In genomic region chr17:39229274-39229913, GRCh38 we compare ENCODE assay signal across 12 cellular contexts. TPM values are rescaled to one million over a fixed set of nuclear protein-coding genes. Genes with fewer than 3 reads are reported as not detected.
DNase-seq lines count a peak whose midpoint lies in the region; ATAC-seq and TF ChIP-seq lines count a peak whose summit lies in the region.
"Had no signal": no experiment of that assay in that cellular context is flagged by ENCODE, and none has a peak within 500 bp of the region (broad histone marks: within the 10 kb centered on the region; RNA-seq: fewer than 3 reads in every experiment).

No MANE protein-coding gene starts in this region.

- H3K36me3 ChIP-seq in HEK293 (ENCODE audit: control insufficient read depth in 2 of 2, insufficient read depth in 1 of 2, low read length in 2 of 2) = no peaks in the 10 kb centered on the region
- H3K36me3 ChIP-seq: spleen had no signal

- in situ Hi-C loops in ACHN (cut with HindIII; ENCODE audit: low pct_ligation_motif_present, low pct_unique_long_range_greater_than_20kb, low sequenced_read_pairs) = no loop called here

- H3K27ac Mint-ChIP-seq in stimulated activated effector memory CD8-positive, alpha-beta T cell treated with anti-CD3 and anti-CD28 coated beads, Interleukin-12 subunit alpha, Interleukin-12 subunit beta, amount 100 ng/mL, for 72 hours = no peak overlapping the region

- CTCF ChIA-PET in HEK293 (lab: Yijun Ruan, JAX) = interaction anchor here (0.7 to 20.9 kb wide), 4 partner anchors 11 to 385 kb away, joined by 4 to 733 read pairs (median 78); partner anchors contain the start of gene RPL19
- CTCF ChIA-PET in RWPE1 (lab: Yijun Ruan, JAX) = no interaction called here

- peak; percentile 68 for ATAC-seq in esophagus mucosa
- no peak for ATAC-seq in stimulated activated effector memory CD8-positive, alpha-beta T cell treated with anti-CD3 and anti-CD28 coated beads, Interleukin-12 subunit alpha, Interleukin-12 subunit beta, amount 100 ng/mL, for 72 hours
- ATAC-seq in GM18858 (IDR thresholded peaks at IDR 0.05; ENCODE audit: unreplicated experiment) = no peak
- ATAC-seq in stimulated activated naive CD8-positive, alpha-beta T cell treated with anti-CD3 and anti-CD28 coated beads, Interleukin-15, Interleukin-2, amounts not matched to agents 100 U/mL and 50 U/mL, for 24 hours = no peak
- ATAC-seq: left ventricle myocardium superior had no signal

- no peak for TF ChIP-seq CTCF in HEK293 (tag by site-specific recombination; IDR thresholded peaks at IDR 0.05)
- TF ChIP-seq CTCF in RWPE1 (conservative IDR thresholded peaks at IDR 0.05; ENCODE audit: low read depth) = no peak

- peaks cover 4% of the 10 kb centered on the region for H3K36me3 Mint-ChIP-seq in stimulated activated effector memory CD8-positive, alpha-beta T cell treated with anti-CD3 and anti-CD28 coated beads, Interleukin-12 subunit alpha, Interleukin-12 subunit beta, amount 100 ng/mL, for 72 hours

- peaks cover 26% of the 10 kb centered on the region for H3K4me1 Mint-ChIP-seq in stimulated activated effector memory CD8-positive, alpha-beta T cell treated with anti-CD3 and anti-CD28 coated beads, Interleukin-12 subunit alpha, Interleukin-12 subunit beta, amount 100 ng/mL, for 72 hours

- POLR2A ChIA-PET in HEK293 (lab: Yijun Ruan, JAX) = interaction anchor here (0.6 kb wide), 1 partner anchor 217 kb away, joined by 3 read pairs; no protein-coding TSS in a partner anchor
- POLR2A ChIA-PET in RWPE1 (lab: Yijun Ruan, JAX; ENCODE audit: low non-redundant PET) = no interaction called here

- H3K9me3 Mint-ChIP-seq in stimulated activated effector memory CD8-positive, alpha-beta T cell treated with anti-CD3 and anti-CD28 coated beads, Interleukin-12 subunit alpha, Interleukin-12 subunit beta, amount 100 ng/mL, for 72 hours = no peaks in the 10 kb centered on the region

- DNase-seq in ACHN = peak; percentile 25
- peak; percentile 57 for DNase-seq in RWPE1 (ENCODE audit: low spot score)
- DNase-seq in stimulated activated effector memory CD8-positive, alpha-beta T cell treated with anti-CD3 and anti-CD28 coated beads, Interleukin-12 subunit alpha, Interleukin-12 subunit beta, amount 100 ng/mL, for 72 hours (ENCODE audit: low spot score in 2 of 2) = no peak
- no peak for DNase-seq in stimulated activated naive CD8-positive, alpha-beta T cell treated with anti-CD3 and anti-CD28 coated beads, Interleukin-15, Interleukin-2, amounts not matched to agents 100 U/mL and 50 U/mL, for 24 hours
- DNase-seq in NK-92 (lab: John Stamatoyannopoulos, UW; ENCODE audit: unreplicated experiment) = no peak
- DNase-seq: activated CD4-positive, alpha-beta T cell treated with anti-CD3 and anti-CD28 coated beads, Interleukin-2, amount 50 U/mL, for 1 hour; left ventricle myocardium superior; NCI-H446; spleen had no signal

- no peak overlapping the region for H3K4me3 ChIP-seq in HEK293 (ENCODE audit: low read depth, low read length)
- H3K4me3 ChIP-seq: spleen had no signal

- peaks cover 13% of the 10 kb centered on the region for H3K4me1 ChIP-seq in HEK293 (ENCODE audit: control insufficient read depth, insufficient read depth, low read length)

- H3K9me3 ChIP-seq in HEK293 (ENCODE audit: control insufficient read depth, insufficient read depth, low read depth, low read length) = no peaks in the 10 kb centered on the region
- H3K9me3 ChIP-seq: spleen had no signal

- no peak overlapping the region for H3K4me3 Mint-ChIP-seq in stimulated activated effector memory CD8-positive, alpha-beta T cell treated with anti-CD3 and anti-CD28 coated beads, Interleukin-12 subunit alpha, Interleukin-12 subunit beta, amount 100 ng/mL, for 72 hours

- H3K27ac ChIP-seq in HEK293 (ENCODE audit: extremely low read depth, low read depth, low read length) (no peak overlapping the region), RWPE1 (peak overlapping the region; percentile 19; the same call in 1 of the 2 replicates)
- H3K27ac ChIP-seq: spleen had no signal

TF ChIP-seq in HEK293, 187 proteins besides CTCF, POLR2A, EP300 and RAD21:
- TF ChIP-seq ZNF600 (tag by site-specific recombination; IDR thresholded peaks at IDR 0.05) (0 out of 2 replicates have a peak, but pooled peaks have one; percentile 33), ZBTB20 (tag by site-specific recombination; IDR thresholded peaks at IDR 0.05) (peak; percentile 64; the same call in 1 of the 2 replicates), SALL2 (tag by site-specific recombination; IDR thresholded peaks at IDR 0.05; ENCODE audit: borderline replicate concordance) (no peak)

RNA-seq across cellular contexts. Expression of gene STAC2, which starts 3.6 kb away (rescaled TPM):
- total RNA-seq in esophagus mucosa = 0.60 TPM

RNA-seq across cellular contexts. Expression of gene RPL19, which starts 29.3 kb away (rescaled TPM):
- total RNA-seq in esophagus mucosa = 1,581 TPM

RNA-seq across cellular contexts. Expression of gene CACNB1, which starts 31.9 kb away (rescaled TPM):
- total RNA-seq in esophagus mucosa = 2.0 TPM

Comparison
In these comparisons a context has a peak if more than half of its experiments do, and no peak if none do; other contexts are left out.
1. DNase-seq: peak in ACHN (single experiment) and RWPE1 (single experiment); none in stimulated activated effector memory CD8-positive, alpha-beta T cell treated with anti-CD3 and anti-CD28 coated beads, Interleukin-12 subunit alpha, Interleukin-12 subunit beta, amount 100 ng/mL, for 72 hours (0 of 2), stimulated activated naive CD8-positive, alpha-beta T cell treated with anti-CD3 and anti-CD28 coated beads, Interleukin-15, Interleukin-2, amounts not matched to agents 100 U/mL and 50 U/mL, for 24 hours (single experiment) and NK-92 (single experiment).